1 cellular context compared by ENCODE assay signal in genomic region chr6:85678602-85679444, GRCh38.
TF ChIP-seq lines count a peak whose summit lies in the region.

No MANE protein-coding gene starts in this region.

TF ChIP-seq in GM12878, 131 proteins besides CTCF, POLR2A, EP300 and RAD21 (continued from another document and continues in another):
- no peak for TF ChIP-seq HSF1 (IDR thresholded peaks at IDR 0.05; ENCODE audit: low read depth, low read length)
- peak; percentile 75; the same call in 1 of the 2 replicates for TF ChIP-seq CREB1 (IDR thresholded peaks at IDR 0.05; ENCODE audit: low read depth)
- no peak; the same call in 1 of the 2 replicates for TF ChIP-seq ZSCAN29 (IDR thresholded peaks at IDR 0.05)
- peak; percentile 93; the same call in 1 of the 2 replicates for TF ChIP-seq TCF3 (IDR thresholded peaks at IDR 0.05; ENCODE audit: borderline replicate concordance, insufficient read depth, low read depth, low read length)
- TF ChIP-seq KDM1A (IDR thresholded peaks at IDR 0.05; ENCODE audit: borderline replicate concordance), result no peak
- TF ChIP-seq MEF2A (IDR thresholded peaks at IDR 0.05; ENCODE audit: insufficient read depth, low read depth, low read length), result 0 out of 2 replicates have a peak, but pooled peaks have one; percentile 52
- peak; percentile 85 for TF ChIP-seq BACH1 (IDR thresholded peaks at IDR 0.05; ENCODE audit: borderline replicate concordance)
- TF ChIP-seq MLLT1 (IDR thresholded peaks at IDR 0.05), result peak; percentile 91
- TF ChIP-seq BRCA1 (IDR thresholded peaks at IDR 0.05; ENCODE audit: low read depth, low read length), result no peak
- TF ChIP-seq IKZF2 (IDR thresholded peaks at IDR 0.05), result peak; percentile 40 to 52; a peak in 2 of 4 replicates
- no peak for TF ChIP-seq YBX1 (IDR thresholded peaks at IDR 0.05)
- TF ChIP-seq HDAC2 (IDR thresholded peaks at IDR 0.05), result peak; percentile 65; the same call in 1 of the 2 replicates
- peak; percentile 83; the same call in 1 of the 2 replicates for TF ChIP-seq ZNF207 (IDR thresholded peaks at IDR 0.05; ENCODE audit: borderline replicate concordance)
- TF ChIP-seq SRF (IDR thresholded peaks at IDR 0.05; ENCODE audit: low read depth in 2 of 2, low read length in 2 of 2), result peak; percentile 63 to 76
- no peak for TF ChIP-seq NR2C2 (IDR thresholded peaks at IDR 0.05; ENCODE audit: borderline replicate concordance, control insufficient read depth, insufficient read length, low read depth)
- TF ChIP-seq CHD2 (IDR thresholded peaks at IDR 0.05; ENCODE audit: borderline replicate concordance, low read depth, low read length), result 0 out of 2 replicates have a peak, but pooled peaks have one; percentile 40
- no peak for TF ChIP-seq SUPT20H (IDR thresholded peaks at IDR 0.05; ENCODE audit: borderline replicate concordance, control insufficient read depth, low read depth, low read length)
- peak; percentile 65 for TF ChIP-seq PBX3 (IDR thresholded peaks at IDR 0.05; ENCODE audit: insufficient replicate concordance, low read depth, low read length)
- peak; percentile 15 for TF ChIP-seq E4F1 (IDR thresholded peaks at IDR 0.05; ENCODE audit: borderline replicate concordance, partially characterized antibody)
- TF ChIP-seq CHD4 (IDR thresholded peaks at IDR 0.05), result no peak
- TF ChIP-seq MEF2B (IDR thresholded peaks at IDR 0.05; ENCODE audit: partially characterized antibody, poor library complexity, severe bottlenecking), result peak; percentile 87
- peak; percentile 96 for TF ChIP-seq ZBED1 (IDR thresholded peaks at IDR 0.05; ENCODE audit: borderline replicate concordance)
- TF ChIP-seq E2F8 (IDR thresholded peaks at IDR 0.05; ENCODE audit: low read depth, partially characterized antibody), result no peak
- no peak for TF ChIP-seq STAT3 (IDR thresholded peaks at IDR 0.05; ENCODE audit: low read depth, low read length)
- TF ChIP-seq ZNF592 (IDR thresholded peaks at IDR 0.05), result no peak
- TF ChIP-seq MAX (IDR thresholded peaks at IDR 0.05; ENCODE audit: low read depth, low read length), result peak; percentile 80; the same call in 1 of the 2 replicates
- TF ChIP-seq USF1 (IDR thresholded peaks at IDR 0.05; ENCODE audit: borderline replicate concordance, extremely low read length, insufficient read depth, low read depth, low read length), result no peak
- TF ChIP-seq TCF7 (IDR thresholded peaks at IDR 0.05; ENCODE audit: borderline replicate concordance), result no peak
- peak in 1 of 2 experiments; percentile 32; a peak in 1 of 4 replicates for TF ChIP-seq ETV6 (conservative IDR thresholded peaks at IDR 0.05 in 1 of 2, IDR thresholded peaks at IDR 0.05 in 1 of 2; ENCODE audit: borderline replicate concordance in 1 of 2, low read depth in 1 of 2)
- TF ChIP-seq FOXK2 (IDR thresholded peaks at IDR 0.05), result no peak
- TF ChIP-seq POLR2AphosphoS5 (IDR thresholded peaks at IDR 0.05; ENCODE audit: low read length), result peak; percentile 100
- no peak for TF ChIP-seq SUZ12 (IDR thresholded peaks at IDR 0.05; ENCODE audit: unreplicated experiment)
- peak; percentile 99 for TF ChIP-seq POU2F2 (IDR thresholded peaks at IDR 0.05; ENCODE audit: borderline replicate concordance, low read depth, low read length)
- no peak for TF ChIP-seq ELK1 (IDR thresholded peaks at IDR 0.05; ENCODE audit: low read depth, low read length)
- TF ChIP-seq MXI1 (IDR thresholded peaks at IDR 0.05; ENCODE audit: low read depth, low read length), result peak; percentile 99
- TF ChIP-seq TAF1 (IDR thresholded peaks at IDR 0.05; ENCODE audit: borderline replicate concordance, low read depth, low read length), result peak; percentile 99
- peak; percentile 45 for TF ChIP-seq SKIL (IDR thresholded peaks at IDR 0.05; ENCODE audit: low read depth, poor library complexity, severe bottlenecking)
- TF ChIP-seq ZNF622 (IDR thresholded peaks at IDR 0.05), result no peak
- no peak for TF ChIP-seq ZZZ3 (IDR thresholded peaks at IDR 0.05; ENCODE audit: control insufficient read depth, insufficient read length, low read depth)
- peak; percentile 100 for TF ChIP-seq PML (IDR thresholded peaks at IDR 0.05; ENCODE audit: low read length)
- no peak for TF ChIP-seq NFYA (IDR thresholded peaks at IDR 0.05; ENCODE audit: borderline replicate concordance, low read depth, low read length)
- TF ChIP-seq EED (IDR thresholded peaks at IDR 0.05; ENCODE audit: low read depth), result 0 out of 2 replicates have a peak, but pooled peaks have one; percentile 16
